In the genomic region with DNA sequence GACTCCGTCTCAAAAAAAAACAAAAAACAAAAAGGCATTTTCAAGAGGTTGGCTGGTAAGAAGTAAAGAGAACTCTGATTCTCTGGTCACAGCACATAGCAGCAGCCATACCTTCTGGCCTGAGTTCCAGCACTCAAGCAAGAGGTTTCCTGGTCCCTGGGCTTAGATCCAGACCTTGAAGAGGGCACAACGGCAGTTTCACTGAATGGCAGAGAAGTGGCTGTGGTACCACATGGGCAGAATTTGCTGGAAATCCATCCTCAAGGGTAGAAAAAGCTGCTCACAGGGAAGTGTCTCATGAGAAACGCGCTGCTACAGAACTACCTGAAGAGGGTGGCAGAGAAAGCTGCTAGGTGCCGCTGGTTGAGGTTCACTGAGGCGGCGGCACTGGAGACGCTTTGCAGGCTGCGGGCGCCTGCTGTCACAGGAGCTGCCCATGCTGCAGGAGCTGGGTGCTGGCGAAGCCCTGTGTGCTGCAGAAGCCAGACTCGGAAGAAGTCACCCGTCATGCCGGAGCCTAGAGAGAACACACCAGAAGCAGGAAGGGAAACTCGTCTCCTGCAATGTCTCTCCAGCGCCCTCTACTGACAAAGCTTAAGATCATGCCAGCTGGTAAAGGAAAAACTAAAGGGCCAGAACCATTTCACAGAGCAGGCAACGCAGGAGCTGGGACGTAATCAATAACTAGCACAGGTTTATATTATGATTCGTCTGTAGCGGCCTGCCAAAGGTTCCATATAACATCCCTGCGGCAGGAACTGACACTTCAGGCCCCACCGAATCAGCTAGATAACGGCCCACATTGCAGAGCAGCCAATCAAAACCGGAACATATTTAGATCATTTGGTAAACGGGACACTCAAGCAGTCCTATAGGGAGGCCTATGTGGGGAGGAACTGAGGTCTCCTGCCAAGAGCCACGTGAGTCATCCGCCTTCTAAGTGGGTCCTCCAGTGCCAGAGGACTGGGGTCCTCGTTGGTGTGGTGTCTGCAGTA, we compare ENCODE assay signal across 1 cellular context.
TF ChIP-seq lines count a peak whose summit lies in the region.

No MANE protein-coding gene starts in this region.

TF ChIP-seq in HCT116, 20 proteins besides CTCF, POLR2A, EP300 and RAD21:
- TF ChIP-seq EZH2 (IDR thresholded peaks at IDR 0.05) (no peak), ZBTB33 (IDR thresholded peaks at IDR 0.05; ENCODE audit: extremely low read depth, insufficient replicate concordance, low read length) (no peak), CEBPB (IDR thresholded peaks at IDR 0.05; ENCODE audit: low read depth) (no peak), ZFX (IDR thresholded peaks at IDR 0.05) (no peak), TCF7L2 (IDR thresholded peaks at IDR 0.05; ENCODE audit: borderline replicate concordance, extremely low read depth, insufficient read depth, insufficient read length) (no peak), FOSL1 (IDR thresholded peaks at IDR 0.05; ENCODE audit: low read depth) (no peak), SP1 (IDR thresholded peaks at IDR 0.05; ENCODE audit: low read depth) (no peak), ATF3 (IDR thresholded peaks at IDR 0.05) (no peak), SRF (IDR thresholded peaks at IDR 0.05; ENCODE audit: low read depth) (no peak), EZH2phosphoT487 (IDR thresholded peaks at IDR 0.05; ENCODE audit: borderline replicate concordance) (no peak), POLR2AphosphoS5 (IDR thresholded peaks at IDR 0.05; ENCODE audit: low read depth, low read length) (peak; percentile 61), MAX (IDR thresholded peaks at IDR 0.05) (no peak; the same call in 1 of the 2 replicates), ZNF274 (IDR thresholded peaks at IDR 0.05; ENCODE audit: low read depth, low read length) (no peak), CBX3 (IDR thresholded peaks at IDR 0.05; ENCODE audit: low read depth) (peak; percentile 39; the same call in 1 of the 2 replicates), REST (IDR thresholded peaks at IDR 0.05; ENCODE audit: low read depth) (no peak), SIN3A (IDR thresholded peaks at IDR 0.05; ENCODE audit: low read depth) (peak; percentile 34; the same call in 1 of the 2 replicates), JUND (IDR thresholded peaks at IDR 0.05) (no peak), YY1 (IDR thresholded peaks at IDR 0.05; ENCODE audit: extremely low read depth, insufficient replicate concordance, low read depth, low read length) (no peak)
